In genomic region chr15:59473226-59473625, GRCh38 we compare ENCODE assay signal across 26 cellular contexts. TPM values are rescaled to one million over a fixed set of nuclear protein-coding genes. Genes with fewer than 3 reads are reported as not detected.
"Had no signal": no experiment of that assay in that cellular context is flagged by ENCODE, and none has a peak within 500 bp of the region (broad histone marks: within the 10 kb centered on the region; RNA-seq: fewer than 3 reads in every experiment).

No MANE protein-coding gene starts in this region.

- H3K27ac ChIP-seq: cardiac muscle cell, gastrocnemius medialis, lower lobe of right lung, parathyroid adenoma, sigmoid colon, testis, vagina had no signal

- H3K4me3 ChIP-seq: cardiac muscle cell, gastrocnemius medialis, lower lobe of right lung, mucosa of descending colon, sigmoid colon, smooth muscle cell, testis, vagina had no signal

- H3K4me1 ChIP-seq: gastrocnemius medialis, lower lobe of right lung, parathyroid adenoma, sigmoid colon, testis, vagina had no signal

- ATAC-seq: gastrocnemius medialis, left colon, lower lobe of right lung, mucosa of descending colon had no signal

- H3K9me3 ChIP-seq: gastrocnemius medialis, lower lobe of right lung, mucosa of descending colon, sigmoid colon, testis, vagina had no signal

- H3K36me3 Mint-ChIP-seq: activated CD4-positive, alpha-beta memory T cell treated with anti-CD3 and anti-CD28 coated beads for 36 hours; activated naive CD8-positive, alpha-beta T cell treated with anti-CD3 and anti-CD28 coated beads, Interleukin-2, amount 10 ng/mL, durations not matched to agents 7 days and 5 days; type B pancreatic cell had no signal

- H3K36me3 ChIP-seq: cardiac muscle cell, gastrocnemius medialis, lower lobe of right lung, sigmoid colon, vagina had no signal

- H3K9me3 Mint-ChIP-seq: activated CD4-positive, alpha-beta memory T cell treated with anti-CD3 and anti-CD28 coated beads for 36 hours; activated naive CD8-positive, alpha-beta T cell treated with anti-CD3 and anti-CD28 coated beads, Interleukin-2, amount 10 ng/mL, durations not matched to agents 7 days and 5 days; type B pancreatic cell had no signal

- H3K4me3 Mint-ChIP-seq: activated CD4-positive, alpha-beta memory T cell treated with anti-CD3 and anti-CD28 coated beads for 36 hours; activated naive CD8-positive, alpha-beta T cell treated with anti-CD3 and anti-CD28 coated beads, Interleukin-2, amount 10 ng/mL, durations not matched to agents 7 days and 5 days; type B pancreatic cell had no signal

- H3K27ac Mint-ChIP-seq: activated CD4-positive, alpha-beta memory T cell treated with anti-CD3 and anti-CD28 coated beads for 36 hours; activated naive CD8-positive, alpha-beta T cell treated with anti-CD3 and anti-CD28 coated beads, Interleukin-2, amount 10 ng/mL, durations not matched to agents 7 days and 5 days; type B pancreatic cell had no signal

- H3K27me3 ChIP-seq: cardiac muscle cell, gastrocnemius medialis, sigmoid colon, testis, vagina had no signal

- H3K4me1 Mint-ChIP-seq: activated naive CD8-positive, alpha-beta T cell treated with anti-CD3 and anti-CD28 coated beads, Interleukin-2, amount 10 ng/mL, durations not matched to agents 7 days and 5 days had no signal

- DNase-seq: activated CD4-positive, alpha-beta memory T cell treated with anti-CD3 and anti-CD28 coated beads for 36 hours; activated CD4-positive, alpha-beta T cell treated with anti-CD3 and anti-CD28 coated beads for 48 hours; activated naive CD4-positive, alpha-beta T cell treated with Interleukin-2 at 50 U/mL for 16 hours; activated naive CD8-positive, alpha-beta T cell treated with anti-CD3 and anti-CD28 coated beads, Interleukin-2, amount 10 ng/mL, durations not matched to agents 7 days and 5 days; activated T-cell treated with anti-CD3 and anti-CD28 coated beads, Interleukin-2, amount 50 U/mL, for 48 hours; amniotic stem cell; cortex of kidney; effector CD4-positive, alpha-beta T cell; gastrocnemius medialis; head of caudate nucleus; left colon; lower lobe of right lung; mesendoderm; mucosa of descending colon; nucleus accumbens; sigmoid colon; stimulated activated CD4-positive, alpha-beta T cell treated with anti-CD3 and anti-CD28 coated beads, Interleukin-2, amount 100 ng/mL, for 48 hours; stimulated activated CD8-positive, alpha-beta memory T cell treated with anti-CD3 and anti-CD28 coated beads, Interleukin-4, amount 100 ng/mL, for 48 hours; stimulated activated naive CD4-positive, alpha-beta T cell; T-helper 1 cell; testis had no signal

RNA-seq across cellular contexts. Expression of gene FAM81A, which starts 35.2 kb away (rescaled TPM):
- total RNA-seq: activated CD4-positive, alpha-beta memory T cell treated with anti-CD3 and anti-CD28 coated beads for 36 hours had no signal
